In genomic region chr12:116959845-116960514, GRCh38 we compare ENCODE assay signal across 9 cellular contexts. TPM values are rescaled to one million over a fixed set of nuclear protein-coding genes. Genes with fewer than 3 reads are reported as not detected.
DNase-seq lines count a peak whose midpoint lies in the region; ATAC-seq, FAIRE-seq and TF ChIP-seq lines count a peak whose summit lies in the region.
"Had no signal": no experiment of that assay in that cellular context is flagged by ENCODE, and none has a peak within 500 bp of the region (broad histone marks: within the 10 kb centered on the region; RNA-seq: fewer than 3 reads in every experiment).

No MANE protein-coding gene starts in this region.

- no peaks in the 10 kb centered on the region for H3K36me3 ChIP-seq in testis (ENCODE audit: low read depth, missing control alignments)

- no peaks in the 10 kb centered on the region for H3K9me3 ChIP-seq in testis

- H3K4me3 ChIP-seq in dorsolateral prefrontal cortex (no peak overlapping the region), testis (no peak overlapping the region)

- no peak overlapping the region for H3K27ac ChIP-seq in dorsolateral prefrontal cortex
- H3K27ac ChIP-seq in testis: no peak overlapping the region

- peak overlapping the region; percentile 16 for H3K27ac Mint-ChIP-seq in activated naive CD8-positive, alpha-beta T cell

- 91 to 92% methylated on average over 5 of the region's 5 CpGs for WGBS in testis, 2 donors

- H3K27me3 ChIP-seq in dorsolateral prefrontal cortex: no peaks in the 10 kb centered on the region
- H3K27me3 ChIP-seq in testis: no peaks in the 10 kb centered on the region

- peak; percentile 87 for FAIRE-seq in GM12891 (lab: Jason Lieb, UNC)

- no peaks in the 10 kb centered on the region for H3K4me1 ChIP-seq in testis

- TF ChIP-seq CTCF in dorsolateral prefrontal cortex (IDR thresholded peaks at IDR 0.05 in 54 of 56, conservative IDR thresholded peaks at IDR 0.05 in 2 of 56; ENCODE audit: low read depth in 1 of 56, partially characterized antibody in 56 of 56): no peak
- no peak for TF ChIP-seq CTCF in testis (IDR thresholded peaks at IDR 0.05)

- peak; percentile 38 for DNase-seq in GM12891 (ENCODE audit: insufficient read length, low spot score)
- DNase-seq in HuH-7.5 (ENCODE audit: low spot score): no peak
- DNase-seq in DMS79 (lab: John Stamatoyannopoulos, UW): no peak
- DNase-seq in dorsolateral prefrontal cortex: no peak
- no peak for DNase-seq in testis
- DNase-seq: NCI-H446 had no signal

- peaks cover 20% of the 10 kb centered on the region for H3K4me1 Mint-ChIP-seq in activated naive CD8-positive, alpha-beta T cell (ENCODE audit: low read depth)

- H3K36me3 Mint-ChIP-seq in activated naive CD8-positive, alpha-beta T cell: no peaks in the 10 kb centered on the region

- H3K4me3 Mint-ChIP-seq in activated naive CD8-positive, alpha-beta T cell: no peak overlapping the region

- ATAC-seq in GM19455 (IDR thresholded peaks at IDR 0.05; ENCODE audit: unreplicated experiment) (peak; percentile 99), HG03280 (IDR thresholded peaks at IDR 0.05; ENCODE audit: unreplicated experiment) (peak; percentile 98)

- no peaks in the 10 kb centered on the region for H3K9me3 Mint-ChIP-seq in activated naive CD8-positive, alpha-beta T cell (ENCODE audit: low read depth)

- no peaks in the 10 kb centered on the region for H3K27me3 Mint-ChIP-seq in activated naive CD8-positive, alpha-beta T cell

- intact Hi-C loops in dorsolateral prefrontal cortex (cut with DNase I) (no loop called here), testis (cut with DNase I; ENCODE audit: low total_unique reads) (no loop called here)

- TF ChIP-seq POLR2A in GM12891 (IDR thresholded peaks at IDR 0.05; ENCODE audit: low read depth, low read length): no peak
- TF ChIP-seq POLR2A in testis (IDR thresholded peaks at IDR 0.05): no peak

TF ChIP-seq in GM12891, 5 proteins besides CTCF, POLR2A, EP300 and RAD21:
- TF ChIP-seq POU2F2 (IDR thresholded peaks at IDR 0.05; ENCODE audit: low read depth, low read length): 0 out of 2 replicates have a peak, but pooled peaks have one; percentile 13
- TF ChIP-seq PAX5 (IDR thresholded peaks at IDR 0.05; ENCODE audit: insufficient read depth, low read length, severe bottlenecking): no peak
- no peak for TF ChIP-seq TAF1 (IDR thresholded peaks at IDR 0.05; ENCODE audit: low read depth, low read length)
- peak; percentile 93 for TF ChIP-seq SPI1 (IDR thresholded peaks at IDR 0.05; ENCODE audit: low read depth, low read length)

RNA-seq across cellular contexts. Expression of gene FBXW8, which starts 49.2 kb away (rescaled TPM):
- 2.7 TPM for polyA plus RNA-seq in GM12891 (2012; ENCODE audit: low read depth, missing spikeins)
- 10 to 100 TPM in 80 of 120 experiments, 1 to 10 TPM in 40; 6.8 to 18.0 (median 11.1) TPM for total RNA-seq in dorsolateral prefrontal cortex
- total RNA-seq in testis: 10 to 100 TPM; 31.0 to 32.8 TPM
- polyA plus RNA-seq in testis (ENCODE audit: insufficient read depth, low read depth, low replicate concordance): 11.1 TPM
